ENCODE assay signal across 15 cellular contexts in genomic region chr7:68441610-68442009, GRCh38.
DNase-seq lines count a peak whose midpoint lies in the region; ATAC-seq, FAIRE-seq and TF ChIP-seq lines count a peak whose summit lies in the region.
"Had no signal": no experiment of that assay in that cellular context is flagged by ENCODE, and none has a peak within 500 bp of the region (broad histone marks: within the 10 kb centered on the region; RNA-seq: fewer than 3 reads in every experiment).

No MANE protein-coding gene starts in this region.

- H3K4me2 ChIP-seq in K562 (ENCODE audit: insufficient read depth, low read length): no peak overlapping the region
- H3K4me2 ChIP-seq: GM23338 had no signal

- CTCF ChIA-PET in K562 (lab: Yijun Ruan, JAX; ENCODE audit: low intra/inter-chr PET ratio): no interaction called here

- TF ChIP-seq POLR2A in K562 (conservative IDR thresholded peaks at IDR 0.05) (no peak), heart left ventricle (IDR thresholded peaks at IDR 0.05) (no peak)

- WGBS in K562 (ENCODE audit: insufficient coverage, low coverage, missing lambda C conversion rate): 1% methylated on average over 9 of the region's 9 CpGs
- 85 to 90% (median 88%) methylated on average over 9 of the region's 9 CpGs for WGBS in heart left ventricle, 4 donors

- no peaks in the 10 kb centered on the region for H3K4me1 ChIP-seq in K562 (replicated peaks in 1 of 2; ENCODE audit: control insufficient read depth in 2 of 2, insufficient read depth in 2 of 2, low read length in 2 of 2)
- no peaks in the 10 kb centered on the region for H3K4me1 ChIP-seq in heart left ventricle

- H3K9me3 ChIP-seq in K562 (replicated peaks; ENCODE audit: control insufficient read depth, insufficient read depth, low read depth, low read length): no peaks in the 10 kb centered on the region
- peaks cover 0 to 5% (median 0%) of the 10 kb centered on the region in 12 donors for H3K9me3 ChIP-seq in heart left ventricle

- H3K27ac ChIP-seq in K562 (ENCODE audit: extremely low read depth, low read depth, low read length) (no peak overlapping the region), heart left ventricle (no peak overlapping the region)

- no peaks in the 10 kb centered on the region for H3K9me1 ChIP-seq in K562 (ENCODE audit: control insufficient read depth, insufficient read depth, low read length)

- in situ Hi-C loops in K562 (cut with MboI): no loop called here

- DNase-seq in NCI-H1105 (lab: John Stamatoyannopoulos, UW) (peak; percentile 71), NCI-H1105 treated with DMSO at 0.1 percent for 48 hours (lab: John Stamatoyannopoulos, UW) (no peak), NCI-H748 (lab: John Stamatoyannopoulos, UW; ENCODE audit: unreplicated experiment) (peak; percentile 96), NCI-H748 treated with DMSO at 0.1 percent for 48 hours (lab: John Stamatoyannopoulos, UW) (no peak), NCI-H1930 (lab: John Stamatoyannopoulos, UW) (peak; percentile 38 to 51), K562 (ENCODE audit: extremely low read depth in 1 of 4, low spot score in 3 of 4) (no peak), retina (no peak), heart left ventricle (no peak)
- DNase-seq: C1 segment of cervical spinal cord; CD4-positive, alpha-beta T cell; DND-41; GDM1; H7 had no signal

- no peaks in the 10 kb centered on the region for H3K36me3 ChIP-seq in K562 (ENCODE audit: control insufficient read depth, insufficient read depth, low read length)
- H3K36me3 ChIP-seq in heart left ventricle: no peaks in the 10 kb centered on the region

- BruUV-seq in K562 (replicated peaks; lab: Mats Ljungman, UMichigan): no TSS peak

- no peak for TF ChIP-seq EP300 in K562 (IDR thresholded peaks at IDR 0.05; ENCODE audit: low read length)

- TF ChIP-seq CTCF in K562 (IDR thresholded peaks at IDR 0.05 in 2 of 3, conservative IDR thresholded peaks at IDR 0.05 in 1 of 3; ENCODE audit: insufficient read depth in 2 of 3, low read depth in 1 of 3, low read length in 3 of 3) (no peak), heart left ventricle (IDR thresholded peaks at IDR 0.05) (no peak)

- no peak for TF ChIP-seq RAD21 in K562 (CRISPR knock-in tag; conservative IDR thresholded peaks at IDR 0.05 in 1 of 2, IDR thresholded peaks at IDR 0.05 in 1 of 2)

- ATAC-seq in K562 (no peak), heart left ventricle (no peak)
- ATAC-seq: GM23338 had no signal

- intact Hi-C loops in K562 (cut with micrococcal nuclease): no loop called here
- intact Hi-C loops in heart left ventricle (cut with DNase I): no loop called here

- H3K79me2 ChIP-seq in K562 (ENCODE audit: control insufficient read depth, insufficient read depth, low read length): no peaks in the 10 kb centered on the region

- no peaks in the 10 kb centered on the region for H4K20me1 ChIP-seq in K562 (replicated peaks; ENCODE audit: control insufficient read depth, insufficient read depth, low read length)

- no peak overlapping the region for H3K9ac ChIP-seq in K562 (ENCODE audit: insufficient read depth in 1 of 2, low read depth in 2 of 2, low read length in 2 of 2)

- H3K27me3 ChIP-seq in K562 (ENCODE audit: control insufficient read depth in 2 of 2, insufficient read depth in 2 of 2, low read length in 2 of 2) (no peaks in the 10 kb centered on the region), heart left ventricle (no peaks in the 10 kb centered on the region)

- no peak for FAIRE-seq in K562 (lab: Jason Lieb, UNC)
- FAIRE-seq: GM12892 had no signal

- POLR2A ChIA-PET in K562 (lab: Yijun Ruan, JAX): no interaction called here

- H3K4me3 ChIP-seq in K562 (no peak overlapping the region), heart left ventricle (no peak overlapping the region)
- H3K4me3 ChIP-seq: GM23338 had no signal

- no peak overlapping the region for H2AFZ ChIP-seq in K562 (ENCODE audit: low read depth, low read length)
- H2AFZ ChIP-seq: GM23338 had no signal

TF ChIP-seq in K562, 482 proteins besides CTCF, POLR2A, EP300 and RAD21:
- TF ChIP-seq NFIX (CRISPR knock-in tag; IDR thresholded peaks at IDR 0.05; ENCODE audit: low read depth) (0 out of 2 replicates have a peak, but pooled peaks have one; percentile 24), ZNF124 (CRISPR knock-in tag; IDR thresholded peaks at IDR 0.05) (no peak), E4F1 (CRISPR knock-in tag; IDR thresholded peaks at IDR 0.05; ENCODE audit: borderline replicate concordance) (no peak), NFIC (IDR thresholded peaks at IDR 0.05) (peak; percentile 85)

Comparison
In these comparisons a context has a peak if more than half of its experiments do, and no peak if none do; other contexts are left out.
1. DNase-seq: peak in NCI-H1105 (single experiment), NCI-H748 (single experiment) and NCI-H1930 (2 of 2); none in NCI-H1105 treated with DMSO at 0.1 percent for 48 hours (single experiment), NCI-H748 treated with DMSO at 0.1 percent for 48 hours (single experiment), K562 (0 of 4), retina (single experiment) and heart left ventricle (0 of 5).